Comparison of ENCODE assay signal across 17 cellular contexts in the genomic region with DNA sequence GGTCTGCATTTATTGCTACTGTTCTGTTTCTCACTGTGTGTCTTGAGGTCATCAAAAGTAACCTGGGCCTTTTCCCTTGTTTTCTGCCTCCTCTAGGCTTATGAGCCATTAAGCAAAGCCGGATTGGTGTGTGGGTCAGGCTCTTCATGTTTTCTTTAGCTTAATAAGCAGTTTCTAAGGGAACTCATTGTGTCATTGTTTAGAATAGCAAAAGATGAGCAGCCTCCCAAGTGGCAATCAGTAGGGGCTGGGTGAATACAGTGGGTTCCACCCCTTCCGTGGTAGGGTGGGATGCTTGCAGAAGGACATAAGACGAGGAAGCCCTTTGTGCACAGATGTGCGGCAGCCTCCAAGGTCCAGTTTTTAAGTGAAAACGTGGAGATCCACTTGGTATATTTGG. TPM values are rescaled to one million over a fixed set of nuclear protein-coding genes. Genes with fewer than 3 reads are reported as not detected.
DNase-seq lines count a peak whose midpoint lies in the region; ATAC-seq, FAIRE-seq and TF ChIP-seq lines count a peak whose summit lies in the region.
"Had no signal": no experiment of that assay in that cellular context is flagged by ENCODE, and none has a peak within 500 bp of the region (broad histone marks: within the 10 kb centered on the region; RNA-seq: fewer than 3 reads in every experiment).

No MANE protein-coding gene starts in this region.

- H3K4me1 ChIP-seq in heart left ventricle (peaks cover 0 to 38% (median 18%) of the 10 kb centered on the region in 12 donors), right cardiac atrium (ENCODE audit: control insufficient read depth, insufficient read depth, low read length) (peaks cover 14% of the 10 kb centered on the region)

- FAIRE-seq in D721Med (lab: Jason Lieb, UNC): no peak
- FAIRE-seq: GM19239 had no signal

- intact Hi-C loops in heart left ventricle (cut with DNase I) (no loop called here), Right ventricle myocardium superior (cut with DNase I) (no loop called here), right cardiac atrium (cut with DNase I) (loop anchor here in 1 of 4 donors (10.0 kb wide), 1 partner anchor 61 kb away; no protein-coding TSS in a partner anchor)

- TF ChIP-seq CTCF in heart left ventricle (IDR thresholded peaks at IDR 0.05): no peak
- no peak for TF ChIP-seq CTCF in cardiac fibroblast (IDR thresholded peaks at IDR 0.05; ENCODE audit: low read depth, low read length)
- no peak for TF ChIP-seq CTCF in D721Med (IDR thresholded peaks at IDR 0.05; ENCODE audit: insufficient read depth, missing control alignments)

- TF ChIP-seq POLR2A in heart left ventricle (IDR thresholded peaks at IDR 0.05): no peak

- H3K27me3 ChIP-seq in heart left ventricle (no peaks in the 10 kb centered on the region), right cardiac atrium (ENCODE audit: control insufficient read depth, insufficient read depth) (no peaks in the 10 kb centered on the region)
- H3K27me3 ChIP-seq: adrenal gland had no signal

- no peak overlapping the region for H3K4me3 ChIP-seq in heart left ventricle
- H3K4me3 ChIP-seq in cardiac fibroblast (replicated peaks in 1 of 2; ENCODE audit: low read depth in 2 of 2, low read length in 2 of 2): no peak overlapping the region
- H3K4me3 ChIP-seq in right cardiac atrium (ENCODE audit: low read length): no peak overlapping the region
- H3K4me3 ChIP-seq: adrenal gland, smooth muscle cell had no signal

- ATAC-seq in heart left ventricle (peak; percentile 32 to 87 (median 53)), Right ventricle myocardium superior (ENCODE audit: poor library complexity) (no peak), right cardiac atrium (peak; percentile 54 to 75), HG03139 (IDR thresholded peaks at IDR 0.05; ENCODE audit: unreplicated experiment) (no peak)

- H3K9me3 ChIP-seq in heart left ventricle (peaks cover 0 to 35% (median 2%) of the 10 kb centered on the region in 12 donors), right cardiac atrium (ENCODE audit: control insufficient read depth, low read length) (no peaks in the 10 kb centered on the region)
- H3K9me3 ChIP-seq: adrenal gland had no signal

- H3K36me3 ChIP-seq in heart left ventricle: no peaks in the 10 kb centered on the region
- H3K36me3 ChIP-seq: adrenal gland had no signal

- DNase-seq in heart left ventricle (peak in 4 of 5 donors; percentile 35 to 61 (median 54)), Right ventricle myocardium superior (no peak), cardiac fibroblast (ENCODE audit: low read depth in 2 of 2) (peak; percentile 27 to 38), right cardiac atrium (peak in 2 of 3 donors; percentile 31 to 67), stromal cell of bone marrow (ENCODE audit: low read depth) (peak; percentile 45), SKM-1 (lab: John Stamatoyannopoulos, UW; ENCODE audit: unreplicated experiment) (no peak), D721Med (ENCODE audit: insufficient read length, low spot score) (no peak)
- DNase-seq: activated CD4-positive, alpha-beta T cell treated with anti-CD3 and anti-CD28 coated beads for 4 hours; activated T-cell treated with anti-CD3 and anti-CD28 coated beads, Interleukin-2, amount 50 U/mL, for 24 hours; CD8-positive, alpha-beta memory T cell; KG1; NCI-H1436 treated with DMSO at 0.1 percent for 48 hours; NCI-H510A treated with DMSO at 0.1 percent for 48 hours had no signal

- H3K27ac ChIP-seq in heart left ventricle (peak overlapping the region in 5 of 12 donors; percentile 4 to 71 (median 20)), right cardiac atrium (ENCODE audit: low read length) (no peak overlapping the region)
- H3K27ac ChIP-seq: adrenal gland had no signal

- WGBS in heart left ventricle, 4 donors: 33 to 76% (median 53%) methylated on average over 5 of the region's 5 CpGs
- 51% methylated on average over 5 of the region's 5 CpGs for WGBS in right cardiac atrium

RNA-seq across cellular contexts. Expression of gene ABCC1, which starts 34.5 kb away (rescaled TPM):
- 10 to 100 TPM; 14.4 to 28.0 (median 24.0) TPM for total RNA-seq in heart left ventricle
- 10 to 100 TPM in 1 of 2 donors, 1 to 10 TPM in 1; 8.1 to 10.8 TPM for polyA plus RNA-seq in heart left ventricle
- 24.4 TPM for total RNA-seq in Right ventricle myocardium superior
- 10 to 100 TPM; 17.4 to 30.9 (median 26.0) TPM for total RNA-seq in right cardiac atrium
- 9.7 TPM for polyA plus RNA-seq in right cardiac atrium

Comparison
In these comparisons a context has a peak if more than half of its experiments do, and no peak if none do; other contexts are left out.
1. ATAC-seq: peak in heart left ventricle (4 of 4) and right cardiac atrium (2 of 2); none in Right ventricle myocardium superior (single experiment) and HG03139 (single experiment).
2. DNase-seq: peak in heart left ventricle (4 of 5), cardiac fibroblast (2 of 2), right cardiac atrium (2 of 3) and stromal cell of bone marrow (single experiment); none in Right ventricle myocardium superior (single experiment), SKM-1 (single experiment) and D721Med (single experiment).